In genomic region chr1:58200437-58200836, GRCh38 we compare ENCODE assay signal across 33 cellular contexts.
"Had no signal": no experiment of that assay in that cellular context is flagged by ENCODE, and none has a peak within 500 bp of the region (broad histone marks: within the 10 kb centered on the region; RNA-seq: fewer than 3 reads in every experiment).

No MANE protein-coding gene starts in this region.

- FAIRE-seq: astrocyte, bronchial epithelial cell had no signal

- H3K27me3 ChIP-seq: adrenal gland, ascending aorta, body of pancreas, brain microvascular endothelial cell, breast epithelium, cardiac muscle cell had no signal

- DNase-seq: activated effector memory CD4-positive, alpha-beta T cell treated with anti-CD3 and anti-CD28 coated beads, Interleukin-2, amount 50 U/mL, for 16 hours; activated effector memory CD4-positive, alpha-beta T cell treated with Interleukin-2 at 50 U/mL for 16 hours; activated gamma-delta T cell; activated gamma-delta T cell treated with Interleukin-2 at 50 U/mL for 16 hours; activated naive CD4-positive, alpha-beta T cell; activated naive CD4-positive, alpha-beta T cell treated with anti-CD3 and anti-CD28 coated beads for 36 hours; activated naive CD4-positive, alpha-beta T cell treated with anti-CD3 and anti-CD28 coated beads, Interleukin-2, amount 10 ng/mL, durations not matched to agents 7 days and 5 days; activated naive CD4-positive, alpha-beta T cell treated with anti-CD3 and anti-CD28 coated beads, Interleukin-2, amount 50 U/mL, for 16 hours; activated naive CD4-positive, alpha-beta T cell treated with Interleukin-2 at 50 U/mL for 16 hours; activated naive CD8-positive, alpha-beta T cell treated with anti-CD3 and anti-CD28 coated beads for 36 hours; activated naive CD8-positive, alpha-beta T cell treated with anti-CD3 and anti-CD28 coated beads, Interleukin-2, amount 10 ng/mL, durations not matched to agents 7 days and 5 days; activated naive CD8-positive, alpha-beta T cell treated with anti-CD3 and anti-CD28 coated beads, Interleukin-2, amount 50 U/mL, for 24 hours; activated T-cell treated with anti-CD3 and anti-CD28 coated beads, Interleukin-2, amount 50 U/mL, for 24 hours; activated T-cell treated with anti-CD3 and anti-CD28 coated beads, Interleukin-2, amount 50 U/mL, for 4 hours; activated T-cell treated with anti-CD3 and anti-CD28 coated beads, Interleukin-2, amount 50 U/mL, for 48 hours; activated T-cell treated with anti-CD3 and anti-CD28 coated beads, Interleukin-2, amount 50 U/mL, for 72 hours; adrenal gland; amniotic stem cell; amygdala; anterior cingulate cortex; aorta; body of pancreas; brain microvascular endothelial cell; caudate nucleus; central memory CD4-positive, alpha-beta T cell; cerebellar nuclear complex had no signal

- H3K27ac ChIP-seq: adrenal gland, ascending aorta, body of pancreas, brain microvascular endothelial cell, breast epithelium, cardiac muscle cell had no signal

- ATAC-seq: activated naive CD4-positive, alpha-beta T cell treated with anti-CD3 and anti-CD28 coated beads, Interleukin-2, amount 50 U/mL, for 72 hours; activated naive CD8-positive, alpha-beta T cell treated with anti-CD3 and anti-CD28 coated beads, Interleukin-2, amount 50 U/mL, for 24 hours; activated T-cell treated with anti-CD3 and anti-CD28 coated beads, Interleukin-2, amount 50 U/mL, for 4 hours; activated T-cell treated with anti-CD3 and anti-CD28 coated beads, Interleukin-2, amount 50 U/mL, for 72 hours; activated T-helper 17 cell treated with anti-CD3 and anti-CD28 coated beads, Interleukin-2, amount 50 U/mL, for 72 hours; body of pancreas had no signal

- H3K4me1 ChIP-seq: adrenal gland, ascending aorta, body of pancreas, breast epithelium had no signal

- H3K9me3 ChIP-seq: adrenal gland, ascending aorta, body of pancreas, breast epithelium had no signal

- H3K4me3 ChIP-seq: adrenal gland, ascending aorta, body of pancreas, breast epithelium, cardiac muscle cell had no signal

- H3K36me3 ChIP-seq: adrenal gland, ascending aorta, brain microvascular endothelial cell, breast epithelium, cardiac muscle cell had no signal
